8 cellular contexts compared by ENCODE assay signal in the genomic region with DNA sequence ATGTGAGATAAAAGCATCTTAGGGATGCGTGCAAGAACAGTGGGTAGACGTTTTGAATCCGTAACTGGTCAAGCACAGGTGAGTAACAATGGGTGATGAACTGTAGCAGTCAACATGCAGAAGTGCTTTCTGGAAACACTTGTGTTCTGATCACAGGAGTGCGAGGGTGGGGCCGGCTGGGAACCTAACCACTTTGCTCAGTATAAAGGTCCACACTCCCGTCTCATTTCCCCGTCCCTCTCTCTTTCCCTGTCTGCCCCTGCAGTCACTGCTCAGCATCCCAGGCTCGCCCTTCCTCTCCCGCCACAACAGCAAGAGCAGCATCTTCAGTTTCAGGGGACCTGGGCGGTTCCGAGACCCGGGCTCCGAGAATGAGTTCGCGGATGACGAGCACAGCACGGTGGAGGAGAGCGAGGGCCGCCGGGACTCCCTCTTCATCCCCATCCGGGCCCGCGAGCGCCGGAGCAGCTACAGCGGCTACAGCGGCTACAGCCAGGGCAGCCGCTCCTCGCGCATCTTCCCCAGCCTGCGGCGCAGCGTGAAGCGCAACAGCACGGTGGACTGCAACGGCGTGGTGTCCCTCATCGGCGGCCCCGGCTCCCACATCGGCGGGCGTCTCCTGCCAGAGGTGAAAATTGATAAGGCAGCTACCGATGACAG.
DNase-seq lines count a peak whose midpoint lies in the region; ATAC-seq and TF ChIP-seq lines count a peak whose summit lies in the region.

No MANE protein-coding gene starts in this region.

- peak overlapping the region; percentile 41 for H3K4me3 ChIP-seq in effector memory CD4-positive, alpha-beta T cell (ENCODE audit: insufficient read depth, low read depth, low read length, poor library complexity, severe bottlenecking)
- H3K4me3 ChIP-seq in neural cell (ENCODE audit: low read length) (peak overlapping the region; percentile 42), thymus (ENCODE audit: low read length) (peak overlapping the region; percentile 42)

- no peak for TF ChIP-seq RAD21 in neural cell (conservative IDR thresholded peaks at IDR 0.05)

- peaks cover 12% of the 10 kb centered on the region for H3K4me1 Mint-ChIP-seq in CD14-positive monocyte
- peaks cover 10% of the 10 kb centered on the region for H3K4me1 Mint-ChIP-seq in activated CD4-positive, alpha-beta memory T cell treated with anti-CD3 and anti-CD28 coated beads for 36 hours (ENCODE audit: low read depth)

- TF ChIP-seq EP300 in neural cell (conservative IDR thresholded peaks at IDR 0.05; ENCODE audit: poor library complexity, severe bottlenecking), result no peak

- no peaks in the 10 kb centered on the region for H3K36me3 ChIP-seq in effector memory CD4-positive, alpha-beta T cell (ENCODE audit: control insufficient read depth, insufficient read depth, low read length)
- H3K36me3 ChIP-seq in neural cell (ENCODE audit: insufficient read depth, low read length), result no peaks in the 10 kb centered on the region
- H3K36me3 ChIP-seq in thymus (ENCODE audit: control insufficient read depth, insufficient read depth), result no peaks in the 10 kb centered on the region

- H3K9me2 ChIP-seq in neural cell (ENCODE audit: insufficient read depth, low read length), result no peaks in the 10 kb centered on the region

- H3K79me2 ChIP-seq in neural cell (replicated peaks; ENCODE audit: insufficient read depth, low read length), result no peaks in the 10 kb centered on the region

- no peak overlapping the region for H3K9ac ChIP-seq in neural cell (ENCODE audit: low read length)

- peak overlapping the region; percentile 59 to 80 for H3K4me3 Mint-ChIP-seq in CD14-positive monocyte
- H3K4me3 Mint-ChIP-seq in activated CD4-positive, alpha-beta memory T cell treated with anti-CD3 and anti-CD28 coated beads for 36 hours, result peak overlapping the region; percentile 22

- TF ChIP-seq CTCF in CD14-positive monocyte (IDR thresholded peaks at IDR 0.05) (no peak), neural cell (IDR thresholded peaks at IDR 0.05; ENCODE audit: poor library complexity, severe bottlenecking) (peak; percentile 37)

- no peak overlapping the region for H2AFZ ChIP-seq in neural cell (ENCODE audit: low read depth, low read length)

- no peaks in the 10 kb centered on the region for H3K4me1 ChIP-seq in effector memory CD4-positive, alpha-beta T cell (ENCODE audit: control insufficient read depth, insufficient read depth, low read length, poor library complexity, severe bottlenecking)
- no peaks in the 10 kb centered on the region for H3K4me1 ChIP-seq in thymus (ENCODE audit: control insufficient read depth, insufficient read depth, low read length)

- H4K20me1 ChIP-seq in neural cell (ENCODE audit: insufficient read depth), result no peaks in the 10 kb centered on the region

- intact Hi-C loops in CD14-positive monocyte (cut with micrococcal nuclease), result no loop called here
- intact Hi-C loops in activated CD4-positive, alpha-beta memory T cell treated with anti-CD3 and anti-CD28 coated beads for 36 hours (cut with micrococcal nuclease), result no loop called here

- no peaks in the 10 kb centered on the region for H3F3A ChIP-seq in neural cell (ENCODE audit: insufficient read depth, low read length, poor library complexity, severe bottlenecking)

- 17% methylated on average over 44 of the region's 44 CpGs for WGBS in thymus

- no peaks in the 10 kb centered on the region for H3K36me3 Mint-ChIP-seq in CD14-positive monocyte
- H3K36me3 Mint-ChIP-seq in activated CD4-positive, alpha-beta memory T cell treated with anti-CD3 and anti-CD28 coated beads for 36 hours, result no peaks in the 10 kb centered on the region

- H3K9me3 Mint-ChIP-seq in CD14-positive monocyte, result peaks cover 0 to 8% (median 0%) of the 10 kb centered on the region in 7 donors
- H3K9me3 Mint-ChIP-seq in activated CD4-positive, alpha-beta memory T cell treated with anti-CD3 and anti-CD28 coated beads for 36 hours, result no peaks in the 10 kb centered on the region

- peak; percentile 47 for DNase-seq in CD14-positive monocyte (ENCODE audit: low spot score)
- peak; percentile 64 for DNase-seq in activated CD4-positive, alpha-beta memory T cell treated with anti-CD3 and anti-CD28 coated beads for 36 hours
- DNase-seq in effector memory CD4-positive, alpha-beta T cell, result no peak
- DNase-seq in AG20443 (ENCODE audit: low spot score), result no peak

- ATAC-seq in HG02623 (IDR thresholded peaks at IDR 0.05; ENCODE audit: unreplicated experiment) (no peak), GM18868 (IDR thresholded peaks at IDR 0.05; ENCODE audit: unreplicated experiment) (no peak)

- H3K27me3 Mint-ChIP-seq in CD14-positive monocyte (ENCODE audit: low read depth in 3 of 3), result peaks cover 20 to 26% (median 21%) of the 10 kb centered on the region in 3 donors
- peaks cover 25% of the 10 kb centered on the region for H3K27me3 Mint-ChIP-seq in activated CD4-positive, alpha-beta memory T cell treated with anti-CD3 and anti-CD28 coated beads for 36 hours

- no peak overlapping the region for H3K4me2 ChIP-seq in neural cell (ENCODE audit: low read length)

- no peaks in the 10 kb centered on the region for H3K27me3 ChIP-seq in effector memory CD4-positive, alpha-beta T cell (replicated peaks; ENCODE audit: control insufficient read depth, insufficient read depth, low read length, poor library complexity, severe bottlenecking)
- no peaks in the 10 kb centered on the region for H3K27me3 ChIP-seq in neural cell (ENCODE audit: insufficient read depth, low read depth, low read length)
- H3K27me3 ChIP-seq in thymus (ENCODE audit: control insufficient read depth, insufficient read depth), result no peaks in the 10 kb centered on the region

- no peaks in the 10 kb centered on the region for H3K9me3 ChIP-seq in effector memory CD4-positive, alpha-beta T cell (ENCODE audit: control insufficient read depth, low read length)
- H3K9me3 ChIP-seq in neural cell (ENCODE audit: low read length), result no peaks in the 10 kb centered on the region
- no peaks in the 10 kb centered on the region for H3K9me3 ChIP-seq in thymus (ENCODE audit: control insufficient read depth)

- POLR2A ChIA-PET in activated CD4-positive, alpha-beta memory T cell treated with anti-CD3 and anti-CD28 coated beads for 36 hours (lab: Charles Lee), result no interaction called here

- no peak overlapping the region for H3K27ac ChIP-seq in effector memory CD4-positive, alpha-beta T cell (ENCODE audit: insufficient read depth, low read length, poor library complexity, severe bottlenecking)
- H3K27ac ChIP-seq in neural cell (ENCODE audit: low read length) (no peak overlapping the region), thymus (ENCODE audit: low read depth) (no peak overlapping the region)

- H3K27ac Mint-ChIP-seq in CD14-positive monocyte, result no peak overlapping the region
- H3K27ac Mint-ChIP-seq in activated CD4-positive, alpha-beta memory T cell treated with anti-CD3 and anti-CD28 coated beads for 36 hours, result no peak overlapping the region

- CTCF ChIA-PET in activated CD4-positive, alpha-beta memory T cell treated with anti-CD3 and anti-CD28 coated beads for 36 hours (lab: Charles Lee), result no interaction called here

TF ChIP-seq in neural cell, 6 proteins besides CTCF, POLR2A, EP300 and RAD21:
- TF ChIP-seq SMC3 (conservative IDR thresholded peaks at IDR 0.05; ENCODE audit: poor library complexity) (no peak), POLR2AphosphoS5 (IDR thresholded peaks at IDR 0.05) (no peak), TAF1 (IDR thresholded peaks at IDR 0.05; ENCODE audit: low read depth) (no peak), EZH2 (IDR thresholded peaks at IDR 0.05; ENCODE audit: borderline replicate concordance, insufficient read depth, low read length, poor library complexity, severe bottlenecking) (no peak), MXI1 (conservative IDR thresholded peaks at IDR 0.05; ENCODE audit: poor library complexity, severe bottlenecking) (no peak)
- TF ChIP-seq, protein P1, sequence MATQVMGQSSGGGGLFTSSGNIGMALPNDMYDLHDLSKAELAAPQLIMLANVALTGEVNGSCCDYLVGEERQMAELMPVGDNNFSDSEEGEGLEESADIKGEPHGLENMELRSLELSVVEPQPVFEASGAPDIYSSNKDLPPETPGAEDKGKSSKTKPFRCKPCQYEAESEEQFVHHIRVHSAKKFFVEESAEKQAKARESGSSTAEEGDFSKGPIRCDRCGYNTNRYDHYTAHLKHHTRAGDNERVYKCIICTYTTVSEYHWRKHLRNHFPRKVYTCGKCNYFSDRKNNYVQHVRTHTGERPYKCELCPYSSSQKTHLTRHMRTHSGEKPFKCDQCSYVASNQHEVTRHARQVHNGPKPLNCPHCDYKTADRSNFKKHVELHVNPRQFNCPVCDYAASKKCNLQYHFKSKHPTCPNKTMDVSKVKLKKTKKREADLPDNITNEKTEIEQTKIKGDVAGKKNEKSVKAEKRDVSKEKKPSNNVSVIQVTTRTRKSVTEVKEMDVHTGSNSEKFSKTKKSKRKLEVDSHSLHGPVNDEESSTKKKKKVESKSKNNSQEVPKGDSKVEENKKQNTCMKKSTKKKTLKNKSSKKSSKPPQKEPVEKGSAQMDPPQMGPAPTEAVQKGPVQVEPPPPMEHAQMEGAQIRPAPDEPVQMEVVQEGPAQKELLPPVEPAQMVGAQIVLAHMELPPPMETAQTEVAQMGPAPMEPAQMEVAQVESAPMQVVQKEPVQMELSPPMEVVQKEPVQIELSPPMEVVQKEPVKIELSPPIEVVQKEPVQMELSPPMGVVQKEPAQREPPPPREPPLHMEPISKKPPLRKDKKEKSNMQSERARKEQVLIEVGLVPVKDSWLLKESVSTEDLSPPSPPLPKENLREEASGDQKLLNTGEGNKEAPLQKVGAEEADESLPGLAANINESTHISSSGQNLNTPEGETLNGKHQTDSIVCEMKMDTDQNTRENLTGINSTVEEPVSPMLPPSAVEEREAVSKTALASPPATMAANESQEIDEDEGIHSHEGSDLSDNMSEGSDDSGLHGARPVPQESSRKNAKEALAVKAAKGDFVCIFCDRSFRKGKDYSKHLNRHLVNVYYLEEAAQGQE (IDR thresholded peaks at IDR 0.05; ENCODE audit: borderline replicate concordance), result no peak
TF ChIP-seq in neural cell: peak in this region for 0.

Comparison
In these comparisons a context has a peak if more than half of its experiments do, and no peak if none do; other contexts are left out.
1. DNase-seq: peak in CD14-positive monocyte (single experiment) and activated CD4-positive, alpha-beta memory T cell treated with anti-CD3 and anti-CD28 coated beads for 36 hours (single experiment); none in effector memory CD4-positive, alpha-beta T cell (0 of 3) and AG20443 (single experiment).
2. Peak in every context shown above with its lines, with median percentiles within 50 percentile points of each other: H3K4me3 ChIP-seq.